ENCODE assay signal across 15 cellular contexts in genomic region chr1:162992945-162993344, GRCh38.
A peak's percentile ranks its signal among the peaks of the same experiment; 100 is the strongest.
DNase-seq lines count a peak whose midpoint lies in the region; ATAC-seq and TF ChIP-seq lines count a peak whose summit lies in the region.
"Had no signal": no experiment of that assay in that cellular context is flagged by ENCODE, and none has a peak within 500 bp of the region (broad histone marks: within the 10 kb centered on the region; RNA-seq: fewer than 3 reads in every experiment).

No MANE protein-coding gene starts in this region.

- H3K9me3 ChIP-seq in osteoblast (ENCODE audit: low read depth, low read length): no peaks in the 10 kb centered on the region
- no peaks in the 10 kb centered on the region for H3K9me3 ChIP-seq in psoas muscle

- H3K4me3 ChIP-seq in fibroblast of villous mesenchyme (ENCODE audit: low read depth, low read length) (no peak overlapping the region), osteoblast (ENCODE audit: insufficient read depth, low read length) (no peak overlapping the region), psoas muscle (no peak overlapping the region)
- H3K4me3 ChIP-seq: GM23338 had no signal

- no peak for TF ChIP-seq CTCF in fibroblast of villous mesenchyme (IDR thresholded peaks at IDR 0.05; ENCODE audit: insufficient read depth, low read depth, low read length)
- no peak for TF ChIP-seq CTCF in osteoblast (IDR thresholded peaks at IDR 0.05; ENCODE audit: extremely low read depth, low read depth, low read length)
- TF ChIP-seq CTCF in psoas muscle (IDR thresholded peaks at IDR 0.05): no peak

- H3K36me3 ChIP-seq in osteoblast (ENCODE audit: insufficient read depth, low read length) (no peaks in the 10 kb centered on the region), psoas muscle (ENCODE audit: insufficient read depth in 1 of 2, low read depth in 1 of 2) (no peaks in the 10 kb centered on the region)

- no peak overlapping the region for H3K4me2 ChIP-seq in osteoblast (ENCODE audit: insufficient read depth, low read length)
- H3K4me2 ChIP-seq: GM23338 had no signal

- no peaks in the 10 kb centered on the region for H3K27me3 ChIP-seq in osteoblast (ENCODE audit: insufficient read depth, low read length)
- H3K27me3 ChIP-seq in psoas muscle (ENCODE audit: insufficient read depth in 3 of 3, low read length in 2 of 3): no peaks in the 10 kb centered on the region

- H2AFZ ChIP-seq in osteoblast (ENCODE audit: low read length): no peak overlapping the region
- H2AFZ ChIP-seq: GM23338 had no signal

- H3K4me1 ChIP-seq in osteoblast (ENCODE audit: insufficient read depth, low read length): peaks cover 50% of the 10 kb centered on the region
- H3K4me1 ChIP-seq in psoas muscle: no peaks in the 10 kb centered on the region

- 66 to 78% (median 69%) methylated on average over 3 of the region's 3 CpGs for WGBS in psoas muscle, 3 donors

- ATAC-seq in psoas muscle: no peak
- no peak for ATAC-seq in GM21786 (IDR thresholded peaks at IDR 0.05; ENCODE audit: unreplicated experiment)
- ATAC-seq: GM23338, HCT116 had no signal

- H3K79me2 ChIP-seq in osteoblast (ENCODE audit: insufficient read depth, low read length): no peaks in the 10 kb centered on the region

- H3K27ac ChIP-seq in osteoblast (ENCODE audit: low read depth, low read length) (peak overlapping the region; percentile 34), psoas muscle (no peak overlapping the region)

- intact Hi-C loops in psoas muscle (cut with DNase I): no loop called here

- DNase-seq in HT1080 (ENCODE audit: low read depth): peak; percentile 33
- peak; percentile 80 for DNase-seq in fibroblast of villous mesenchyme (ENCODE audit: low read depth)
- no peak for DNase-seq in osteoblast (ENCODE audit: insufficient read length, low spot score, missing footprints)
- DNase-seq in psoas muscle: no peak
- no peak for DNase-seq in HuH-7.5 (ENCODE audit: low spot score)
- DNase-seq: C1 segment of cervical spinal cord; Calu3; CD4-positive, alpha-beta memory T cell; COR-L47; DMS153; DND-41; H9 had no signal

- H4K20me1 ChIP-seq in osteoblast (ENCODE audit: insufficient read depth, low read length): no peaks in the 10 kb centered on the region

Comparison
In these comparisons a context has a peak if more than half of its experiments do, and no peak if none do; other contexts are left out.
1. DNase-seq: peak in HT1080 (single experiment) and fibroblast of villous mesenchyme (single experiment); none in osteoblast (single experiment), psoas muscle (0 of 2) and HuH-7.5 (single experiment).